13 cellular contexts compared by ENCODE assay signal in genomic region chr10:114658175-114658574, GRCh38. TPM values are rescaled to one million over a fixed set of nuclear protein-coding genes. Genes with fewer than 3 reads are reported as not detected.
A peak's percentile ranks its signal among the peaks of the same experiment; 100 is the strongest.
DNase-seq lines count a peak whose midpoint lies in the region; ATAC-seq, FAIRE-seq and TF ChIP-seq lines count a peak whose summit lies in the region.
"Had no signal": no experiment of that assay in that cellular context is flagged by ENCODE, and none has a peak within 500 bp of the region (broad histone marks: within the 10 kb centered on the region; RNA-seq: fewer than 3 reads in every experiment).

Gene ABLIM1, minus strand, starts transcription at chr10:114658275. Its CDS starts 75 bp downstream, at chr10:114658200.

- peak within 1 kb of the TSS; percentile 8 for H3K27ac Mint-ChIP-seq in neural crest cell (ENCODE audit: unreplicated experiment)
- H3K27ac Mint-ChIP-seq: stimulated activated memory B cell treated with anti-CD40 and anti-IgM and Interleukin-4, amounts not matched to agents 10 μg/mL and 1 μg/mL and 100 μg/mL, for 72 hours had no signal

- in situ Hi-C loops in SK-MEL-5 (cut with HindIII; ENCODE audit: low pct_unique_long_range_greater_than_20kb, low sequenced_read_pairs) = no loop called here

- H3K4me2 ChIP-seq in A549 = no peak within 1 kb of the TSS
- H3K4me2 ChIP-seq: BLaER1 treated with 17β-estradiol and CSF1 and Interleukin-3, amounts not matched to agents 10 nM and 100 nM; KMS-11 had no signal

- no peaks in the 10 kb centered on the region for H3K9me3 Mint-ChIP-seq in neural crest cell
- H3K9me3 Mint-ChIP-seq: stimulated activated memory B cell treated with anti-CD40 and anti-IgM and Interleukin-4, amounts not matched to agents 10 μg/mL and 1 μg/mL and 100 μg/mL, for 72 hours had no signal

- no peak for TF ChIP-seq CTCF in A549 (IDR thresholded peaks at IDR 0.05)
- no peak for TF ChIP-seq CTCF in neural crest cell (conservative IDR thresholded peaks at IDR 0.05)

- 52% methylated on average over 2 of the region's 2 CpGs for whole genome bisulfite sequencing in A549 (ENCODE audit: missing lambda C conversion rate)

- DNase-seq in A549 (ENCODE audit: low read depth in 1 of 2, low spot score in 1 of 2) = no peak
- no peak for DNase-seq in SK-MEL-5 (ENCODE audit: low read depth, low spot score)
- no peak for DNase-seq in frontal cortex (ENCODE audit: low spot score in 2 of 2)
- DNase-seq in neural crest cell (ENCODE audit: low read depth, low spot score) = no peak
- no peak for DNase-seq in stimulated activated CD4-positive, alpha-beta T cell treated with anti-CD3 and anti-CD28 coated beads, Interleukin-4, amount 100 ng/mL, for 1 hour

- H3K9me3 ChIP-seq in A549 = no peaks in the 10 kb centered on the region
- H3K9me3 ChIP-seq: BLaER1 treated with 17β-estradiol and CSF1 and Interleukin-3, amounts not matched to agents 10 nM and 100 nM; neutrophil had no signal

- H3K4me1 Mint-ChIP-seq in neural crest cell = peaks cover 7% of the 10 kb centered on the region
- H3K4me1 Mint-ChIP-seq: stimulated activated memory B cell treated with anti-CD40 and anti-IgM and Interleukin-4, amounts not matched to agents 10 μg/mL and 1 μg/mL and 100 μg/mL, for 72 hours had no signal

- no peaks in the 10 kb centered on the region for H3K36me3 Mint-ChIP-seq in neural crest cell (ENCODE audit: low read depth)
- H3K36me3 Mint-ChIP-seq: stimulated activated memory B cell treated with anti-CD40 and anti-IgM and Interleukin-4, amounts not matched to agents 10 μg/mL and 1 μg/mL and 100 μg/mL, for 72 hours had no signal

- FAIRE-seq in A549 (lab: Jason Lieb, UNC) (no peak), frontal cortex (lab: Jason Lieb, UNC) (no peak)
- FAIRE-seq: endometrium had no signal

- no peak within 1 kb of the TSS for H3K4me3 ChIP-seq in A549
- H3K4me3 ChIP-seq: BLaER1 treated with 17β-estradiol and CSF1 and Interleukin-3, amounts not matched to agents 10 nM and 100 nM had no signal

- TF ChIP-seq RAD21 in A549 (conservative IDR thresholded peaks at IDR 0.05 in 1 of 2, IDR thresholded peaks at IDR 0.05 in 1 of 2) = no peak

- H3K27me3 Mint-ChIP-seq in neural crest cell (ENCODE audit: low read depth) = no peaks in the 10 kb centered on the region

- ATAC-seq in A549 (no peak), HG03354 (IDR thresholded peaks at IDR 0.05; ENCODE audit: poor library complexity, severe bottlenecking, unreplicated experiment) (no peak), GM19452 (IDR thresholded peaks at IDR 0.05; ENCODE audit: unreplicated experiment) (no peak), GM19463 (IDR thresholded peaks at IDR 0.05; ENCODE audit: unreplicated experiment) (no peak)
- ATAC-seq: stimulated activated memory B cell treated with anti-CD40 and anti-IgM and Interleukin-4, amounts not matched to agents 10 μg/mL and 1 μg/mL and 100 μg/mL, for 72 hours had no signal

- TF ChIP-seq POLR2A in A549 (IDR thresholded peaks at IDR 0.05; ENCODE audit: low read length) = no peak

- POLR2A ChIA-PET in A549 (lab: Yijun Ruan, JAX) = no interaction called here

- H3K4me3 Mint-ChIP-seq in neural crest cell = no peak within 1 kb of the TSS
- H3K4me3 Mint-ChIP-seq: stimulated activated memory B cell treated with anti-CD40 and anti-IgM and Interleukin-4, amounts not matched to agents 10 μg/mL and 1 μg/mL and 100 μg/mL, for 72 hours had no signal

- H3K4me1 ChIP-seq in A549 = peaks cover 10% of the 10 kb centered on the region
- H3K4me1 ChIP-seq: BLaER1 treated with 17β-estradiol and CSF1 and Interleukin-3, amounts not matched to agents 10 nM and 100 nM had no signal

- CTCF ChIA-PET in A549 (lab: Yijun Ruan, JAX) = interaction anchor here (1.2 to 1.3 kb wide), 5 partner anchors 8 to 107 kb away, joined by 3 to 5 read pairs (median 3); no protein-coding TSS in a partner anchor

- no peak within 1 kb of the TSS for H3K27ac ChIP-seq in A549
- H3K27ac ChIP-seq: BLaER1 treated with 17β-estradiol and CSF1 and Interleukin-3, amounts not matched to agents 10 nM and 100 nM; KMS-11; neutrophil had no signal

- no peak for TF ChIP-seq EP300 in A549 (IDR thresholded peaks at IDR 0.05)

TF ChIP-seq in A549, 52 proteins besides CTCF, POLR2A, EP300 and RAD21:
- no peak for TF ChIP-seq NPAS2 (CRISPR knock-in tag; IDR thresholded peaks at IDR 0.05; ENCODE audit: borderline replicate concordance)
- TF ChIP-seq ZFP36 (IDR thresholded peaks at IDR 0.05; ENCODE audit: borderline replicate concordance, partially characterized antibody) = no peak
- TF ChIP-seq JUNB (IDR thresholded peaks at IDR 0.05) = no peak
- TF ChIP-seq, protein P1, sequence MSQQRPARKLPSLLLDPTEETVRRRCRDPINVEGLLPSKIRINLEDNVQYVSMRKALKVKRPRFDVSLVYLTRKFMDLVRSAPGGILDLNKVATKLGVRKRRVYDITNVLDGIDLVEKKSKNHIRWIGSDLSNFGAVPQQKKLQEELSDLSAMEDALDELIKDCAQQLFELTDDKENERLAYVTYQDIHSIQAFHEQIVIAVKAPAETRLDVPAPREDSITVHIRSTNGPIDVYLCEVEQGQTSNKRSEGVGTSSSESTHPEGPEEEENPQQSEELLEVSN (IDR thresholded peaks at IDR 0.05; ENCODE audit: borderline replicate concordance, low read depth) = no peak
- TF ChIP-seq PHF8 (IDR thresholded peaks at IDR 0.05; ENCODE audit: borderline replicate concordance, low read depth) = no peak
- no peak for TF ChIP-seq FOXS1 (CRISPR knock-in tag; IDR thresholded peaks at IDR 0.05)

RNA-seq across cellular contexts. Expression of gene ABLIM1, which starts in this region (rescaled TPM):
- polyA plus RNA-seq in A549 (2011; rRNA removed) (70.2 and 77.8 TPM in 2 replicates), A549 (2017; fragmentation: RNase III; extraction: RNeasy Plus Mini Kit Qiagen cat#74134 plus additional on column Dnase treatment) (21.4 to 23.2 TPM (median 22.0 TPM) in 3 replicates)
- polyA plus RNA-seq in A549 (2012; cell fraction: cytosol; rRNA removed) = 11.6 and 14.7 TPM in 2 replicates
- 9.7 and 12.1 TPM in 2 replicates for polyA plus RNA-seq in A549 (2012; cell fraction: nucleus; rRNA removed)
- 114 and 167 TPM in 2 replicates for polyA minus RNA-seq in A549 (2011; rRNA and poly(A)+ RNA removed)
- 19.5 and 20.0 TPM in 2 replicates for total RNA-seq in SK-MEL-5 (2014; rRNA removed; shearing (Covaris generic))
- 30.3 and 32.6 TPM in 2 replicates for polyA plus RNA-seq in SK-MEL-5 (2015; cell fraction: cytosol; rRNA removed)
- 19.1 and 26.2 TPM in 2 replicates for polyA plus RNA-seq in SK-MEL-5 (2015; cell fraction: nucleus; rRNA removed)
- total RNA-seq in frontal cortex (51.4 TPM), neural crest cell (35.8 and 40.2 TPM in 2 replicates)
